In the genomic region with DNA sequence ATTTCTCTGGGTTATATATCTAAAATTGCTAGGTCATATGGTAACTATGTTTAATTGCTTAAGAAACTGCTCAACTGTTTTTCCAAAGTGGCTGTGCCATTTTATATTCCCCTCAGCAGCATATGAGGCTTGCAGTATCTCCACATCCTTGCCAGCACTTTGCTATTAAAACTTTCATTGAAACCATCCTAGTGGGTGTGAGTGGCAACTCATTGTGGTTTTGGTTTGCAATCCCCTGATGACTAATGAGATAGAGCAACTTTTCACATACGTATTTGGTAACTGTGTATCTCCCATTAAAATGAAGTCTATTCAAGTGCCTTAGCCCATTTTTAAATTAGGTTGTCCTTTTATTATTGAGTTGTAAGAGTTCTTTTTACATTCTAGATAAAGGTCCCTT, we compare ENCODE assay signal across 2 cellular contexts.
TF ChIP-seq lines count a peak whose summit lies in the region.

No MANE protein-coding gene starts in this region.

TF ChIP-seq in GM12891, 5 proteins besides CTCF, POLR2A, EP300 and RAD21:
- TF ChIP-seq POU2F2 (IDR thresholded peaks at IDR 0.05; ENCODE audit: low read depth, low read length), result no peak
- TF ChIP-seq TAF1 (IDR thresholded peaks at IDR 0.05; ENCODE audit: low read depth, low read length), result no peak
- no peak for TF ChIP-seq POLR2AphosphoS5 (IDR thresholded peaks at IDR 0.05; ENCODE audit: low read depth, low read length)
- TF ChIP-seq SPI1 (IDR thresholded peaks at IDR 0.05; ENCODE audit: low read depth, low read length), result no peak
- TF ChIP-seq PAX5 (IDR thresholded peaks at IDR 0.05; ENCODE audit: insufficient read depth, low read length, severe bottlenecking), result no peak

TF ChIP-seq in GM12878, 131 proteins besides CTCF, POLR2A, EP300 and RAD21:
- peak; percentile 60; the same call in 1 of the 2 replicates for TF ChIP-seq PAX5 (IDR thresholded peaks at IDR 0.05; ENCODE audit: borderline replicate concordance, low read depth, low read length)
- peak; percentile 72; the same call in 1 of the 2 replicates for TF ChIP-seq ATF7 (IDR thresholded peaks at IDR 0.05; ENCODE audit: low read depth)
- TF ChIP-seq RUNX3 (IDR thresholded peaks at IDR 0.05; ENCODE audit: low read length), result peak; percentile 96
- TF ChIP-seq, protein P1, sequence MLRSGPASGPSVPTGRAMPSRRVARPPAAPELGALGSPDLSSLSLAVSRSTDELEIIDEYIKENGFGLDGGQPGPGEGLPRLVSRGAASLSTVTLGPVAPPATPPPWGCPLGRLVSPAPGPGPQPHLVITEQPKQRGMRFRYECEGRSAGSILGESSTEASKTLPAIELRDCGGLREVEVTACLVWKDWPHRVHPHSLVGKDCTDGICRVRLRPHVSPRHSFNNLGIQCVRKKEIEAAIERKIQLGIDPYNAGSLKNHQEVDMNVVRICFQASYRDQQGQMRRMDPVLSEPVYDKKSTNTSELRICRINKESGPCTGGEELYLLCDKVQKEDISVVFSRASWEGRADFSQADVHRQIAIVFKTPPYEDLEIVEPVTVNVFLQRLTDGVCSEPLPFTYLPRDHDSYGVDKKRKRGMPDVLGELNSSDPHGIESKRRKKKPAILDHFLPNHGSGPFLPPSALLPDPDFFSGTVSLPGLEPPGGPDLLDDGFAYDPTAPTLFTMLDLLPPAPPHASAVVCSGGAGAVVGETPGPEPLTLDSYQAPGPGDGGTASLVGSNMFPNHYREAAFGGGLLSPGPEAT (IDR thresholded peaks at IDR 0.05; ENCODE audit: low read depth), result peak; percentile 65; the same call in 1 of the 2 replicates
- TF ChIP-seq, protein P2, sequence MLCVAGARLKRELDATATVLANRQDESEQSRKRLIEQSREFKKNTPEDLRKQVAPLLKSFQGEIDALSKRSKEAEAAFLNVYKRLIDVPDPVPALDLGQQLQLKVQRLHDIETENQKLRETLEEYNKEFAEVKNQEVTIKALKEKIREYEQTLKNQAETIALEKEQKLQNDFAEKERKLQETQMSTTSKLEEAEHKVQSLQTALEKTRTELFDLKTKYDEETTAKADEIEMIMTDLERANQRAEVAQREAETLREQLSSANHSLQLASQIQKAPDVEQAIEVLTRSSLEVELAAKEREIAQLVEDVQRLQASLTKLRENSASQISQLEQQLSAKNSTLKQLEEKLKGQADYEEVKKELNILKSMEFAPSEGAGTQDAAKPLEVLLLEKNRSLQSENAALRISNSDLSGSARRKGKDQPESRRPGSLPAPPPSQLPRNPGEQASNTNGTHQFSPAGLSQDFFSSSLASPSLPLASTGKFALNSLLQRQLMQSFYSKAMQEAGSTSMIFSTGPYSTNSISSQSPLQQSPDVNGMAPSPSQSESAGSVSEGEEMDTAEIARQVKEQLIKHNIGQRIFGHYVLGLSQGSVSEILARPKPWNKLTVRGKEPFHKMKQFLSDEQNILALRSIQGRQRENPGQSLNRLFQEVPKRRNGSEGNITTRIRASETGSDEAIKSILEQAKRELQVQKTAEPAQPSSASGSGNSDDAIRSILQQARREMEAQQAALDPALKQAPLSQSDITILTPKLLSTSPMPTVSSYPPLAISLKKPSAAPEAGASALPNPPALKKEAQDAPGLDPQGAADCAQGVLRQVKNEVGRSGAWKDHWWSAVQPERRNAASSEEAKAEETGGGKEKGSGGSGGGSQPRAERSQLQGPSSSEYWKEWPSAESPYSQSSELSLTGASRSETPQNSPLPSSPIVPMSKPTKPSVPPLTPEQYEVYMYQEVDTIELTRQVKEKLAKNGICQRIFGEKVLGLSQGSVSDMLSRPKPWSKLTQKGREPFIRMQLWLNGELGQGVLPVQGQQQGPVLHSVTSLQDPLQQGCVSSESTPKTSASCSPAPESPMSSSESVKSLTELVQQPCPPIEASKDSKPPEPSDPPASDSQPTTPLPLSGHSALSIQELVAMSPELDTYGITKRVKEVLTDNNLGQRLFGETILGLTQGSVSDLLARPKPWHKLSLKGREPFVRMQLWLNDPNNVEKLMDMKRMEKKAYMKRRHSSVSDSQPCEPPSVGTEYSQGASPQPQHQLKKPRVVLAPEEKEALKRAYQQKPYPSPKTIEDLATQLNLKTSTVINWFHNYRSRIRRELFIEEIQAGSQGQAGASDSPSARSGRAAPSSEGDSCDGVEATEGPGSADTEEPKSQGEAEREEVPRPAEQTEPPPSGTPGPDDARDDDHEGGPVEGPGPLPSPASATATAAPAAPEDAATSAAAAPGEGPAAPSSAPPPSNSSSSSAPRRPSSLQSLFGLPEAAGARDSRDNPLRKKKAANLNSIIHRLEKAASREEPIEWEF (IDR thresholded peaks at IDR 0.05; ENCODE audit: insufficient replicate concordance, low read depth, low read length), result no peak
- TF ChIP-seq NBN (IDR thresholded peaks at IDR 0.05), result 0 out of 2 replicates have a peak, but pooled peaks have one; percentile 36
- TF ChIP-seq POLR2AphosphoS2 (IDR thresholded peaks at IDR 0.05; ENCODE audit: low read depth, low read length), result no peak
- peak; percentile 45; the same call in 1 of the 2 replicates for TF ChIP-seq EED (IDR thresholded peaks at IDR 0.05; ENCODE audit: low read depth)
- TF ChIP-seq, protein P3, sequence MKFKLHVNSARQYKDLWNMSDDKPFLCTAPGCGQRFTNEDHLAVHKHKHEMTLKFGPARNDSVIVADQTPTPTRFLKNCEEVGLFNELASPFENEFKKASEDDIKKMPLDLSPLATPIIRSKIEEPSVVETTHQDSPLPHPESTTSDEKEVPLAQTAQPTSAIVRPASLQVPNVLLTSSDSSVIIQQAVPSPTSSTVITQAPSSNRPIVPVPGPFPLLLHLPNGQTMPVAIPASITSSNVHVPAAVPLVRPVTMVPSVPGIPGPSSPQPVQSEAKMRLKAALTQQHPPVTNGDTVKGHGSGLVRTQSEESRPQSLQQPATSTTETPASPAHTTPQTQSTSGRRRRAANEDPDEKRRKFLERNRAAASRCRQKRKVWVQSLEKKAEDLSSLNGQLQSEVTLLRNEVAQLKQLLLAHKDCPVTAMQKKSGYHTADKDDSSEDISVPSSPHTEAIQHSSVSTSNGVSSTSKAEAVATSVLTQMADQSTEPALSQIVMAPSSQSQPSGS (IDR thresholded peaks at IDR 0.05; ENCODE audit: low read length), result peak; percentile 36; the same call in 1 of the 2 replicates
- TF ChIP-seq ZBED1 (IDR thresholded peaks at IDR 0.05; ENCODE audit: borderline replicate concordance), result 0 out of 2 replicates have a peak, but pooled peaks have one; percentile 39
- TF ChIP-seq, protein P4, sequence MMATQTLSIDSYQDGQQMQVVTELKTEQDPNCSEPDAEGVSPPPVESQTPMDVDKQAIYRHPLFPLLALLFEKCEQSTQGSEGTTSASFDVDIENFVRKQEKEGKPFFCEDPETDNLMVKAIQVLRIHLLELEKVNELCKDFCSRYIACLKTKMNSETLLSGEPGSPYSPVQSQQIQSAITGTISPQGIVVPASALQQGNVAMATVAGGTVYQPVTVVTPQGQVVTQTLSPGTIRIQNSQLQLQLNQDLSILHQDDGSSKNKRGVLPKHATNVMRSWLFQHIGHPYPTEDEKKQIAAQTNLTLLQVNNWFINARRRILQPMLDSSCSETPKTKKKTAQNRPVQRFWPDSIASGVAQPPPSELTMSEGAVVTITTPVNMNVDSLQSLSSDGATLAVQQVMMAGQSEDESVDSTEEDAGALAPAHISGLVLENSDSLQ (IDR thresholded peaks at IDR 0.05), result peak; percentile 71
- TF ChIP-seq JUNB (IDR thresholded peaks at IDR 0.05), result peak; percentile 53
- no peak for TF ChIP-seq NR2C1 (IDR thresholded peaks at IDR 0.05)
- peak; percentile 45; the same call in 1 of the 2 replicates for TF ChIP-seq CREM (IDR thresholded peaks at IDR 0.05; ENCODE audit: low read depth)
- 0 out of 2 replicates have a peak, but pooled peaks have one; percentile 55 for TF ChIP-seq GATAD2B (conservative IDR thresholded peaks at IDR 0.05; ENCODE audit: low read depth)
- TF ChIP-seq MEF2B (IDR thresholded peaks at IDR 0.05; ENCODE audit: partially characterized antibody, poor library complexity, severe bottlenecking), result peak; percentile 73
- TF ChIP-seq CBFB (IDR thresholded peaks at IDR 0.05; ENCODE audit: low read depth), result peak; percentile 85
- TF ChIP-seq ASH2L (IDR thresholded peaks at IDR 0.05; ENCODE audit: borderline replicate concordance, low read depth), result no peak
- TF ChIP-seq POU2F2 (IDR thresholded peaks at IDR 0.05; ENCODE audit: borderline replicate concordance, low read depth, low read length), result 0 out of 3 replicates have a peak, but pooled peaks have one; percentile 29
- peak; percentile 84 for TF ChIP-seq BCL11A (IDR thresholded peaks at IDR 0.05; ENCODE audit: low read depth, low read length)
- peak; percentile 63 to 72; a peak in 2 of 4 replicates for TF ChIP-seq IKZF2 (IDR thresholded peaks at IDR 0.05)
- TF ChIP-seq, protein P5, sequence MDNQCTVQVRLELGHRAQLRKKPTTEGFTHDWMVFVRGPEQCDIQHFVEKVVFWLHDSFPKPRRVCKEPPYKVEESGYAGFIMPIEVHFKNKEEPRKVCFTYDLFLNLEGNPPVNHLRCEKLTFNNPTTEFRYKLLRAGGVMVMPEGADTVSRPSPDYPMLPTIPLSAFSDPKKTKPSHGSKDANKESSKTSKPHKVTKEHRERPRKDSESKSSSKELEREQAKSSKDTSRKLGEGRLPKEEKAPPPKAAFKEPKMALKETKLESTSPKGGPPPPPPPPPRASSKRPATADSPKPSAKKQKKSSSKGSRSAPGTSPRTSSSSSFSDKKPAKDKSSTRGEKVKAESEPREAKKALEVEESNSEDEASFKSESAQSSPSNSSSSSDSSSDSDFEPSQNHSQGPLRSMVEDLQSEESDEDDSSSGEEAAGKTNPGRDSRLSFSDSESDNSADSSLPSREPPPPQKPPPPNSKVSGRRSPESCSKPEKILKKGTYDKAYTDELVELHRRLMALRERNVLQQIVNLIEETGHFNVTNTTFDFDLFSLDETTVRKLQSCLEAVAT (IDR thresholded peaks at IDR 0.05), result peak; percentile 66; the same call in 1 of the 2 replicates
- TF ChIP-seq SUZ12 (IDR thresholded peaks at IDR 0.05; ENCODE audit: unreplicated experiment), result no peak
- TF ChIP-seq IKZF1 (conservative IDR thresholded peaks at IDR 0.05), result no peak; the same call in none of the 2 replicates
- TF ChIP-seq RELA (IDR thresholded peaks at IDR 0.05; ENCODE audit: borderline replicate concordance, partially characterized antibody), result no peak
- TF ChIP-seq BHLHE40 (IDR thresholded peaks at IDR 0.05; ENCODE audit: borderline replicate concordance in 1 of 2, low read depth in 2 of 2, low read length in 1 of 2), result peak in 1 of 2 experiments; percentile 53; a peak in 1 of 4 replicates
- no peak for TF ChIP-seq SUPT20H (IDR thresholded peaks at IDR 0.05; ENCODE audit: borderline replicate concordance, control insufficient read depth, low read depth, low read length)
- no peak for TF ChIP-seq ETV6 (conservative IDR thresholded peaks at IDR 0.05 in 1 of 2, IDR thresholded peaks at IDR 0.05 in 1 of 2; ENCODE audit: borderline replicate concordance in 1 of 2, low read depth in 1 of 2)
- peak; percentile 55; the same call in 1 of the 2 replicates for TF ChIP-seq BACH1 (IDR thresholded peaks at IDR 0.05; ENCODE audit: borderline replicate concordance)
- TF ChIP-seq DPF2 (IDR thresholded peaks at IDR 0.05), result peak; percentile 53; the same call in 1 of the 2 replicates
- TF ChIP-seq, protein P6, sequence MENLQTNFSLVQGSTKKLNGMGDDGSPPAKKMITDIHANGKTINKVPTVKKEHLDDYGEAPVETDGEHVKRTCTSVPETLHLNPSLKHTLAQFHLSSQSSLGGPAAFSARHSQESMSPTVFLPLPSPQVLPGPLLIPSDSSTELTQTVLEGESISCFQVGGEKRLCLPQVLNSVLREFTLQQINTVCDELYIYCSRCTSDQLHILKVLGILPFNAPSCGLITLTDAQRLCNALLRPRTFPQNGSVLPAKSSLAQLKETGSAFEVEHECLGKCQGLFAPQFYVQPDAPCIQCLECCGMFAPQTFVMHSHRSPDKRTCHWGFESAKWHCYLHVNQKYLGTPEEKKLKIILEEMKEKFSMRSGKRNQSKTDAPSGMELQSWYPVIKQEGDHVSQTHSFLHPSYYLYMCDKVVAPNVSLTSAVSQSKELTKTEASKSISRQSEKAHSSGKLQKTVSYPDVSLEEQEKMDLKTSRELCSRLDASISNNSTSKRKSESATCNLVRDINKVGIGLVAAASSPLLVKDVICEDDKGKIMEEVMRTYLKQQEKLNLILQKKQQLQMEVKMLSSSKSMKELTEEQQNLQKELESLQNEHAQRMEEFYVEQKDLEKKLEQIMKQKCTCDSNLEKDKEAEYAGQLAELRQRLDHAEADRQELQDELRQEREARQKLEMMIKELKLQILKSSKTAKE (IDR thresholded peaks at IDR 0.05; ENCODE audit: low read depth, poor library complexity, severe bottlenecking), result peak; percentile 57
- no peak for TF ChIP-seq ZNF217 (IDR thresholded peaks at IDR 0.05)
- peak; percentile 95 for TF ChIP-seq MTA2 (IDR thresholded peaks at IDR 0.05; ENCODE audit: low read depth)
- no peak for TF ChIP-seq RFX5 (IDR thresholded peaks at IDR 0.05; ENCODE audit: low read depth, low read length)
- peak; percentile 36 for TF ChIP-seq SMAD1 (IDR thresholded peaks at IDR 0.05; ENCODE audit: low read depth, partially characterized antibody)
- no peak for TF ChIP-seq NFXL1 (IDR thresholded peaks at IDR 0.05; ENCODE audit: borderline replicate concordance)
- no peak for TF ChIP-seq TBL1XR1 (IDR thresholded peaks at IDR 0.05; ENCODE audit: low read depth, low read length)
- no peak for TF ChIP-seq SP1 (IDR thresholded peaks at IDR 0.05; ENCODE audit: low read depth, low read length)
